Comparison of ENCODE assay signal across 8 cellular contexts in genomic region chr5:151115272-151115905, GRCh38. TPM values are rescaled to one million over a fixed set of nuclear protein-coding genes. Genes with fewer than 3 reads are reported as not detected.
DNase-seq lines count a peak whose midpoint lies in the region; ATAC-seq and TF ChIP-seq lines count a peak whose summit lies in the region.

No MANE protein-coding gene starts in this region.

- H3K4me3 ChIP-seq in OCI-LY7 (ENCODE audit: low read depth, low read length, poor library complexity, severe bottlenecking), result no peak overlapping the region
- no peak overlapping the region for H3K4me3 ChIP-seq in naive thymus-derived CD4-positive, alpha-beta T cell (ENCODE audit: low read length)

- CTCF ChIA-PET in OCI-LY7 (lab: Charles Lee; ENCODE audit: unreplicated experiment), result interaction anchor here (0.7 to 2.7 kb wide), 16 partner anchors 9 to 142 kb away, joined by 3 to 32 read pairs (median 4); partner anchors contain the start of gene ANXA6
- CTCF ChIA-PET in naive thymus-derived CD4-positive, alpha-beta T cell (lab: Charles Lee), result interaction anchor here (0.6 to 10.2 kb wide), 44 partner anchors 10 to 310 kb away, joined by 3 to 238 read pairs (median 5); partner anchors contain the start of genes GM2A, IRGM and TNIP1

- H3K36me3 ChIP-seq in OCI-LY7 (ENCODE audit: insufficient read depth, low read length), result peaks cover 16% of the 10 kb centered on the region; the same call in 1 of the 2 replicates
- peaks cover 43 to 69% (median 48%) of the 10 kb centered on the region in 3 experiments for H3K36me3 ChIP-seq in naive thymus-derived CD4-positive, alpha-beta T cell (ENCODE audit: control insufficient read depth in 2 of 3, insufficient read depth in 3 of 3, low read length in 3 of 3)

- no peak overlapping the region for H3K4me3 Mint-ChIP-seq in naive thymus-derived CD4-positive, alpha-beta T cell
- H3K4me3 Mint-ChIP-seq in stimulated activated memory B cell treated with anti-CD40 and anti-IgM and Interleukin-4, amounts not matched to agents 10 μg/mL and 1 μg/mL and 100 μg/mL, for 72 hours, result no peak overlapping the region

- no peak overlapping the region for H3K27ac ChIP-seq in OCI-LY7 (ENCODE audit: low read depth, low read length, poor library complexity, severe bottlenecking)
- H3K27ac ChIP-seq in naive thymus-derived CD4-positive, alpha-beta T cell (ENCODE audit: low read depth, low read length), result no peak overlapping the region

- H3K9me2 ChIP-seq in OCI-LY7 (ENCODE audit: insufficient read depth, low read length), result no peaks in the 10 kb centered on the region

- no peaks in the 10 kb centered on the region for H3K27me3 ChIP-seq in naive thymus-derived CD4-positive, alpha-beta T cell (ENCODE audit: control insufficient read depth in 2 of 2, insufficient read depth in 2 of 2, low read length in 2 of 2)

- POLR2A ChIA-PET in OCI-LY7 (lab: Charles Lee), result interaction anchor here (0.6 to 2.8 kb wide), 11 partner anchors 11 to 123 kb away, joined by 3 to 17 read pairs (median 5); no protein-coding TSS in a partner anchor
- POLR2A ChIA-PET in naive thymus-derived CD4-positive, alpha-beta T cell (lab: Charles Lee), result interaction anchor here (0.7 to 5.2 kb wide), 11 partner anchors 11 to 87 kb away, joined by 3 to 25 read pairs (median 6); partner anchors contain the start of genes ANXA6 and TNIP1

- H2AFZ ChIP-seq in OCI-LY7 (ENCODE audit: low read length), result no peak overlapping the region

- H3K36me3 Mint-ChIP-seq in naive thymus-derived CD4-positive, alpha-beta T cell, result peaks cover 4 to 29% (median 16%) of the 10 kb centered on the region in 5 donors
- H3K36me3 Mint-ChIP-seq in stimulated activated memory B cell treated with anti-CD40 and anti-IgM and Interleukin-4, amounts not matched to agents 10 μg/mL and 1 μg/mL and 100 μg/mL, for 72 hours, result peaks cover 58% of the 10 kb centered on the region

- DNase-seq in GM10266 (ENCODE audit: extremely low spot score) (peak; percentile 51), OCI-LY7 (ENCODE audit: low spot score) (peak; percentile 72), activated T-cell treated with anti-CD3 and anti-CD28 coated beads for 4 hours (peak; percentile 71)
- peak; percentile 49 to 72 (median 67) for DNase-seq in naive thymus-derived CD4-positive, alpha-beta T cell

- ATAC-seq in HG03354 (IDR thresholded peaks at IDR 0.05; ENCODE audit: poor library complexity, severe bottlenecking, unreplicated experiment), result peak; percentile 66
- ATAC-seq in esophagus mucosa, result peak; percentile 70
- peak; percentile 95 for ATAC-seq in naive thymus-derived CD4-positive, alpha-beta T cell
- no peak for ATAC-seq in stimulated activated memory B cell treated with anti-CD40 and anti-IgM and Interleukin-4, amounts not matched to agents 10 μg/mL and 1 μg/mL and 100 μg/mL, for 72 hours
- ATAC-seq in HG02759 (IDR thresholded peaks at IDR 0.05; ENCODE audit: unreplicated experiment), result no peak

- no peaks in the 10 kb centered on the region for H3K27me3 Mint-ChIP-seq in naive thymus-derived CD4-positive, alpha-beta T cell
- H3K27me3 Mint-ChIP-seq in stimulated activated memory B cell treated with anti-CD40 and anti-IgM and Interleukin-4, amounts not matched to agents 10 μg/mL and 1 μg/mL and 100 μg/mL, for 72 hours, result no peaks in the 10 kb centered on the region

- intact Hi-C loops in OCI-LY7 (cut with micrococcal nuclease; ENCODE audit: unreplicated experiment), result loop anchor here (1.0 to 5.0 kb wide), 2 partner anchors 64 to 313 kb away; no protein-coding TSS in a partner anchor
- intact Hi-C loops in naive thymus-derived CD4-positive, alpha-beta T cell (cut with micrococcal nuclease), result loop anchor here (1.0 to 5.0 kb wide), 11 partner anchors 10 to 657 kb away; partner anchors contain the start of gene TNIP1 (in 2 of the 2)

- H4K20me1 ChIP-seq in OCI-LY7 (ENCODE audit: insufficient read depth, low read length), result no peaks in the 10 kb centered on the region

- H3K4me2 ChIP-seq in OCI-LY7 (ENCODE audit: low read length), result no peak overlapping the region

- TF ChIP-seq CTCF in GM10266 (IDR thresholded peaks at IDR 0.05; ENCODE audit: control insufficient read depth, insufficient read depth, low read depth, missing control alignments) (peak; percentile 92), OCI-LY7 (conservative IDR thresholded peaks at IDR 0.05; ENCODE audit: low read length) (peak; percentile 99)

- H3K27ac Mint-ChIP-seq in naive thymus-derived CD4-positive, alpha-beta T cell, result peak overlapping the region in 2 of 9 donors; percentile 58 to 59
- peak overlapping the region; percentile 73 for H3K27ac Mint-ChIP-seq in stimulated activated memory B cell treated with anti-CD40 and anti-IgM and Interleukin-4, amounts not matched to agents 10 μg/mL and 1 μg/mL and 100 μg/mL, for 72 hours

- H3K9me3 Mint-ChIP-seq in naive thymus-derived CD4-positive, alpha-beta T cell, result peaks cover 0 to 1% (median 0%) of the 10 kb centered on the region in 11 donors
- H3K9me3 Mint-ChIP-seq in stimulated activated memory B cell treated with anti-CD40 and anti-IgM and Interleukin-4, amounts not matched to agents 10 μg/mL and 1 μg/mL and 100 μg/mL, for 72 hours, result no peaks in the 10 kb centered on the region

- no peaks in the 10 kb centered on the region for H3K79me2 ChIP-seq in OCI-LY7 (ENCODE audit: insufficient read depth, low read depth, low read length)

- H3K4me1 ChIP-seq in OCI-LY7 (ENCODE audit: insufficient read depth, low read length, poor library complexity, severe bottlenecking), result peaks cover 9% of the 10 kb centered on the region
- H3K4me1 ChIP-seq in naive thymus-derived CD4-positive, alpha-beta T cell (ENCODE audit: control insufficient read depth in 2 of 2, insufficient read depth in 2 of 2, low read length in 2 of 2), result no peaks in the 10 kb centered on the region

- H3K9me3 ChIP-seq in OCI-LY7 (ENCODE audit: low read length), result no peaks in the 10 kb centered on the region
- no peaks in the 10 kb centered on the region for H3K9me3 ChIP-seq in naive thymus-derived CD4-positive, alpha-beta T cell (ENCODE audit: control insufficient read depth in 2 of 3, low read length in 3 of 3)

- no TSS peak for BruUV-seq in OCI-LY7 (replicated peaks; lab: Mats Ljungman, UMichigan)

- peaks cover 4 to 17% (median 12%) of the 10 kb centered on the region in 7 donors for H3K4me1 Mint-ChIP-seq in naive thymus-derived CD4-positive, alpha-beta T cell
- H3K4me1 Mint-ChIP-seq in stimulated activated memory B cell treated with anti-CD40 and anti-IgM and Interleukin-4, amounts not matched to agents 10 μg/mL and 1 μg/mL and 100 μg/mL, for 72 hours, result peaks cover 26% of the 10 kb centered on the region

RNA-seq across cellular contexts. Expression of gene TNIP1, which starts 34.6 kb away (rescaled TPM):
- 51.4 and 55.9 TPM in 2 replicates for total RNA-seq in OCI-LY7 (2014; rRNA removed; shearing (Covaris generic))
- total RNA-seq in OCI-LY7 (2022) (76.3 and 77.5 TPM in 2 replicates), esophagus mucosa (71.5 TPM)
- total RNA-seq in naive thymus-derived CD4-positive, alpha-beta T cell, result 100 to 1,000 TPM; 124 to 234 (median 131) TPM
- polyA plus RNA-seq in naive thymus-derived CD4-positive, alpha-beta T cell, result 10 to 100 TPM; 28.9 to 45.2 TPM

RNA-seq across cellular contexts. Expression of gene ANXA6, which starts 42.2 kb away (rescaled TPM):
- 26.1 and 35.6 TPM in 2 replicates for total RNA-seq in OCI-LY7 (2014; rRNA removed; shearing (Covaris generic))
- 52.9 and 74.1 TPM in 2 replicates for total RNA-seq in OCI-LY7 (2022)
- 10.8 TPM for total RNA-seq in esophagus mucosa
- 100 to 1,000 TPM; 212 to 512 (median 272) TPM for total RNA-seq in naive thymus-derived CD4-positive, alpha-beta T cell
- polyA plus RNA-seq in naive thymus-derived CD4-positive, alpha-beta T cell, result 100 to 1,000 TPM; 272 to 295 TPM

Comparison
In these comparisons a context has a peak if more than half of its experiments do, and no peak if none do; other contexts are left out.
1. ATAC-seq: peak in HG03354 (single experiment), esophagus mucosa (single experiment) and naive thymus-derived CD4-positive, alpha-beta T cell (single experiment); none in stimulated activated memory B cell treated with anti-CD40 and anti-IgM and Interleukin-4, amounts not matched to agents 10 μg/mL and 1 μg/mL and 100 μg/mL, for 72 hours (single experiment) and HG02759 (single experiment).
2. Peak in every context shown above with its lines, with median percentiles within 50 percentile points of each other: DNase-seq.